Comparison of ENCODE assay signal across 20 cellular contexts in the genomic region with DNA sequence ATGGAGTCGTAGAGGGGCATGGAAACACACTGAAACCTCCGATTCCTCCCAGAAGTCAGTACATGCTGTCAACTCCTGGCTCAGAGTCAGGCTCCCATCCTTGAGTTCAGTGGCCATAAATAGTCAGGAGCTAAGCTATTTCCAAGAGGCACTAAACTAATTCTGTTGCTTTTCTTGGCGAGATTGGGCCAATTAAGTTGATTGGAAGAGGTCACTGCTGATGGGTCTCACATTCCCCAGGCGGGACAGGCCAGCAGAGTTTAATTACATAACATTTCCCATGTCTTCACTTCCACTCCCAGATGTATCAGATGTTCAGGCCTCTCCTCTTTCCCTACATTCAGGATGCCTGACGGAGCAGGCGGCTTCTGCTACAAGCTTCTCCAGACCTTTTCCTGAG. TPM values are rescaled to one million over a fixed set of nuclear protein-coding genes. Genes with fewer than 3 reads are reported as not detected.
"Had no signal": no experiment of that assay in that cellular context is flagged by ENCODE, and none has a peak within 500 bp of the region (broad histone marks: within the 10 kb centered on the region; RNA-seq: fewer than 3 reads in every experiment).

No MANE protein-coding gene starts in this region.

- FAIRE-seq: small intestine had no signal

- H3K27ac ChIP-seq: suprapubic skin had no signal

- DNase-seq: activated CD4-positive, CD25-positive, alpha-beta regulatory T cell treated with anti-CD3 and anti-CD28 coated beads, Interleukin-2, amount 50 U/mL, for 72 hours; activated naive CD8-positive, alpha-beta T cell treated with anti-CD3 and anti-CD28 coated beads for 36 hours; amygdala; cerebellar nuclear complex; mammary epithelial cell; naive thymus-derived CD4-positive, alpha-beta T cell; retina; small intestine; stimulated activated CD4-positive, alpha-beta T cell treated with anti-CD3 and anti-CD28 coated beads, Interleukin-4, amount 100 ng/mL, for 4 hours; stimulated activated CD8-positive, alpha-beta memory T cell treated with anti-CD3 and anti-CD28 coated beads, Interleukin-4, amount 100 ng/mL, for 48 hours; stimulated activated naive CD8-positive, alpha-beta T cell treated with anti-CD3 and anti-CD28 coated beads, Interleukin-15, Interleukin-2, amounts not matched to agents 100 U/mL and 50 U/mL, for 24 hours; T-helper 1 cell; T1000 had no signal

- H3K4me3 ChIP-seq: mucosa of descending colon, suprapubic skin had no signal

- H3K9me3 ChIP-seq: mucosa of descending colon, suprapubic skin had no signal

- ATAC-seq: mucosa of descending colon; naive thymus-derived CD4-positive, alpha-beta T cell; SK-N-SH treated with all-trans-retinoic acid at 6 μM for 48 hours; stimulated activated naive CD8-positive, alpha-beta T cell treated with anti-CD3 and anti-CD28 coated beads, Interleukin-15, Interleukin-2, amounts not matched to agents 100 U/mL and 50 U/mL, for 24 hours had no signal

- H3K36me3 ChIP-seq: suprapubic skin had no signal

RNA-seq across cellular contexts. Expression of a gene that starts 5.2 kb away (rescaled TPM):
- total RNA-seq: activated CD8-positive, alpha-beta memory T cell treated with anti-CD3 and anti-CD28 coated beads for 36 hours; activated naive CD8-positive, alpha-beta T cell treated with anti-CD3 and anti-CD28 coated beads for 36 hours; activated T-helper 1 cell treated with anti-CD3 and anti-CD28 coated beads, Interleukin-12 subunit alpha, Interleukin-12 subunit beta, Interleukin-2, Interleukin-4 antibody, amounts not matched to agents 30 ng/mL and 10 ng/mL and 1 ng/mL, durations not matched to agents 14 hours and 24 hours and 36 hours; dermis microvascular lymphatic vessel endothelial cell; glomerular endothelial cell; mammary epithelial cell; naive thymus-derived CD4-positive, alpha-beta T cell had no signal
- polyA plus RNA-seq: mammary epithelial cell; naive thymus-derived CD4-positive, alpha-beta T cell had no signal
